ENCODE assay signal across 26 cellular contexts in genomic region chr6:51322505-51322904, GRCh38.
"Had no signal": no experiment of that assay in that cellular context is flagged by ENCODE, and none has a peak within 500 bp of the region (broad histone marks: within the 10 kb centered on the region; RNA-seq: fewer than 3 reads in every experiment).

No MANE protein-coding gene starts in this region.

- H3K27me3 ChIP-seq: esophagus muscularis mucosa, heart right ventricle, left lung, pancreas, spleen, tibial nerve had no signal

- DNase-seq: activated CD4-positive, alpha-beta T cell treated with anti-CD3 and anti-CD28 coated beads for 1 hour; activated CD4-positive, alpha-beta T cell treated with anti-CD3 and anti-CD28 coated beads, Interleukin-2, amount 10 ng/mL, durations not matched to agents 7 days and 5 days; activated CD8-positive, alpha-beta T cell treated with anti-CD3 and anti-CD28 coated beads for 36 hours; activated gamma-delta T cell treated with Interleukin-2 at 50 U/mL for 16 hours; activated naive CD8-positive, alpha-beta T cell treated with anti-CD3 and anti-CD28 coated beads, Interleukin-2, amount 50 U/mL, for 24 hours; activated T-cell treated with anti-CD3 and anti-CD28 coated beads, Interleukin-2, amount 50 U/mL, for 4 hours; amygdala; central memory CD4-positive, alpha-beta T cell; endodermal cell; foreskin melanocyte; heart right ventricle; kidney glomerular epithelial cell; left lung; lower lobe of right lung; mesenchymal stem cell; naive thymus-derived CD8-positive, alpha-beta T cell; nucleus accumbens; pancreas; right cardiac atrium; spleen; stimulated activated naive CD4-positive, alpha-beta T cell had no signal

- FAIRE-seq: pancreas had no signal

- H3K9me3 ChIP-seq: esophagus muscularis mucosa, heart right ventricle, left lung, lower lobe of right lung, pancreas, prostate gland, spleen, tibial nerve had no signal

- H3K27ac ChIP-seq: esophagus muscularis mucosa, heart right ventricle, left lung, lower lobe of right lung, pancreas, prostate gland, spleen, tibial nerve had no signal

- H3K36me3 ChIP-seq: esophagus muscularis mucosa, heart right ventricle, left lung, lower lobe of right lung, pancreas, prostate gland, spleen, tibial nerve had no signal

- H3K4me3 ChIP-seq: esophagus muscularis mucosa, heart right ventricle, left lung, lower lobe of right lung, pancreas, prostate gland, spleen, tibial nerve had no signal

- ATAC-seq: activated CD8-positive, alpha-beta T cell treated with anti-CD3 and anti-CD28 coated beads for 36 hours; activated naive CD8-positive, alpha-beta T cell treated with anti-CD3 and anti-CD28 coated beads, Interleukin-2, amount 50 U/mL, for 24 hours; activated T-cell treated with anti-CD3 and anti-CD28 coated beads, Interleukin-2, amount 50 U/mL, for 4 hours; activated T-helper 17 cell treated with anti-CD3 and anti-CD28 coated beads, Interleukin-2, amount 50 U/mL, for 72 hours; heart right ventricle; left lung; lower lobe of right lung; naive thymus-derived CD8-positive, alpha-beta T cell; pancreas; right cardiac atrium; WTC11 had no signal

- H3K4me1 ChIP-seq: esophagus muscularis mucosa, heart right ventricle, left lung, lower lobe of right lung, pancreas, prostate gland, spleen, tibial nerve had no signal
